ENCODE assay signal across 8 cellular contexts in genomic region chr1:209651148-209651547, GRCh38. TPM values are rescaled to one million over a fixed set of nuclear protein-coding genes. Genes with fewer than 3 reads are reported as not detected.
DNase-seq lines count a peak whose midpoint lies in the region; ATAC-seq and TF ChIP-seq lines count a peak whose summit lies in the region.

No MANE protein-coding gene starts in this region.

- CTCF ChIA-PET in SK-N-SH (lab: Yijun Ruan, JAX): interaction anchor here (1.4 to 2.2 kb wide), 2 partner anchors 22 to 75 kb away, joined by 3 to 8 read pairs; no protein-coding TSS in a partner anchor

- DNase-seq in SK-N-SH (no peak), astrocyte of the hippocampus (ENCODE audit: low read depth, low spot score) (peak; percentile 68), mesenchymal stem cell (peak; percentile 95), stromal cell of bone marrow (ENCODE audit: low read depth) (peak; percentile 79), HuH-7 (ENCODE audit: low spot score) (no peak), NCI-H82 treated with DMSO at 0.1 percent for 48 hours (lab: John Stamatoyannopoulos, UW; ENCODE audit: unreplicated experiment) (no peak)

- TF ChIP-seq POLR2A in GM18505 (IDR thresholded peaks at IDR 0.05; ENCODE audit: borderline replicate concordance, extremely low read depth, insufficient read depth, insufficient read length): no peak

- no peak overlapping the region for H2BK5ac ChIP-seq in mesenchymal stem cell (ENCODE audit: low read depth, low read length, poor library complexity, severe bottlenecking)

- TF ChIP-seq EP300 in SK-N-SH (IDR thresholded peaks at IDR 0.05; ENCODE audit: borderline replicate concordance in 1 of 2, low read depth in 1 of 2, low read length in 1 of 2): peak in 1 of 2 experiments; percentile 12; a peak in 1 of 4 replicates

- peaks cover 2% of the 10 kb centered on the region for H3K79me1 ChIP-seq in mesenchymal stem cell (replicated peaks; ENCODE audit: low read length, poor library complexity, severe bottlenecking)

- H3F3A ChIP-seq in SK-N-SH (replicated peaks; ENCODE audit: insufficient read depth): peaks cover 33% of the 10 kb centered on the region

- H3K4me3 ChIP-seq in SK-N-SH (ENCODE audit: low read depth in 2 of 2, low read length in 1 of 2) (no peak overlapping the region), mesenchymal stem cell (ENCODE audit: insufficient read depth in 1 of 2, low read depth in 1 of 2, low read length in 2 of 2) (no peak overlapping the region)

- peak overlapping the region; percentile 82 for H4K91ac ChIP-seq in mesenchymal stem cell (ENCODE audit: low read length)

- H3K4me1 ChIP-seq in SK-N-SH (ENCODE audit: control insufficient read depth in 1 of 2, insufficient read depth in 2 of 2, low read depth in 1 of 2, low read length in 1 of 2): peaks cover 47 to 65% of the 10 kb centered on the region in 2 experiments
- H3K4me1 ChIP-seq in mesenchymal stem cell (ENCODE audit: control insufficient read depth, insufficient read depth, low read depth, low read length): peaks cover 53% of the 10 kb centered on the region

- H2BK120ac ChIP-seq in mesenchymal stem cell (ENCODE audit: low read depth, low read length): peak overlapping the region; percentile 51

- H2AK5ac ChIP-seq in mesenchymal stem cell (ENCODE audit: low read length, severe bottlenecking): peak overlapping the region; percentile 15

- ATAC-seq in GM18505 (IDR thresholded peaks at IDR 0.05; ENCODE audit: unreplicated experiment) (peak; percentile 63), HG03045 (IDR thresholded peaks at IDR 0.05; ENCODE audit: unreplicated experiment) (peak; percentile 70)

- H3K27me3 ChIP-seq in SK-N-SH (ENCODE audit: insufficient read depth): no peaks in the 10 kb centered on the region
- H3K27me3 ChIP-seq in mesenchymal stem cell (ENCODE audit: control insufficient read depth in 1 of 2, insufficient read depth in 1 of 2, low read length in 2 of 2): no peaks in the 10 kb centered on the region

- H2BK12ac ChIP-seq in mesenchymal stem cell (ENCODE audit: low read length in 2 of 2): peak overlapping the region; percentile 7 to 33

- peak overlapping the region; percentile 12 for H2BK15ac ChIP-seq in mesenchymal stem cell (ENCODE audit: low read depth, poor library complexity, severe bottlenecking)

- peak overlapping the region; percentile 10 to 25 for H3K18ac ChIP-seq in mesenchymal stem cell (ENCODE audit: low read depth in 1 of 2, low read length in 2 of 2)

- POLR2A ChIA-PET in SK-N-SH (lab: Yijun Ruan, JAX): no interaction called here

- H3K4ac ChIP-seq in mesenchymal stem cell (ENCODE audit: low read depth in 1 of 2, low read length in 2 of 2): peak overlapping the region in 1 of 2 experiments; percentile 7

- no peaks in the 10 kb centered on the region; the same call in 1 of the 2 replicates for H3K79me2 ChIP-seq in SK-N-SH (ENCODE audit: insufficient read depth)

- peak overlapping the region in 1 of 2 experiments; percentile 19 for H3K23ac ChIP-seq in mesenchymal stem cell (ENCODE audit: low read length in 2 of 2)

- no peak for TF ChIP-seq CTCF in SK-N-SH (IDR thresholded peaks at IDR 0.05)

- H3K27ac ChIP-seq in SK-N-SH (ENCODE audit: low read depth in 2 of 2, low read length in 1 of 2): peak overlapping the region; percentile 82 to 97
- H3K27ac ChIP-seq in mesenchymal stem cell (ENCODE audit: low read length, poor library complexity, severe bottlenecking): no peak overlapping the region

- TF ChIP-seq RAD21 in SK-N-SH (IDR thresholded peaks at IDR 0.05; ENCODE audit: low read length): no peak

- peak overlapping the region; percentile 72 for H3K4me2 ChIP-seq in SK-N-SH
- no peak overlapping the region for H3K4me2 ChIP-seq in mesenchymal stem cell (ENCODE audit: low read length, poor library complexity, severe bottlenecking)

- H2AFZ ChIP-seq in SK-N-SH (ENCODE audit: low read depth): peak overlapping the region; percentile 24; the same call in 1 of the 2 replicates
- H2AFZ ChIP-seq in mesenchymal stem cell (ENCODE audit: low read depth, low read length): no peak overlapping the region

- H3K9me3 ChIP-seq in SK-N-SH (no peaks in the 10 kb centered on the region), mesenchymal stem cell (ENCODE audit: control insufficient read depth, low read length) (no peaks in the 10 kb centered on the region)

- H4K8ac ChIP-seq in mesenchymal stem cell (ENCODE audit: low read length): peak overlapping the region; percentile 62

- no peak overlapping the region for H3K14ac ChIP-seq in mesenchymal stem cell (ENCODE audit: low read length in 2 of 2)

- H3K9ac ChIP-seq in SK-N-SH: peak overlapping the region; percentile 26; the same call in 1 of the 2 replicates
- H3K9ac ChIP-seq in mesenchymal stem cell (ENCODE audit: low read length): peak overlapping the region; percentile 34

- no peaks in the 10 kb centered on the region for H4K20me1 ChIP-seq in SK-N-SH (ENCODE audit: insufficient read depth)

- H3K36me3 ChIP-seq in SK-N-SH (replicated peaks in 1 of 2; ENCODE audit: control insufficient read depth in 1 of 2, insufficient read depth in 2 of 2, low read length in 1 of 2) (no peaks in the 10 kb centered on the region), mesenchymal stem cell (ENCODE audit: control insufficient read depth in 1 of 2, insufficient read depth in 2 of 2, low read depth in 1 of 2, low read length in 2 of 2) (no peaks in the 10 kb centered on the region)

- H3K9me2 ChIP-seq in SK-N-SH: no peaks in the 10 kb centered on the region

- WGBS in SK-N-SH (ENCODE audit: low lambda C conversion rate): 10% methylated on average over 5 of the region's 5 CpGs
- 12% methylated on average over 5 of the region's 5 CpGs for WGBS in mesenchymal stem cell

TF ChIP-seq in SK-N-SH, 30 proteins besides CTCF, POLR2A, EP300 and RAD21:
- TF ChIP-seq, protein P1, sequence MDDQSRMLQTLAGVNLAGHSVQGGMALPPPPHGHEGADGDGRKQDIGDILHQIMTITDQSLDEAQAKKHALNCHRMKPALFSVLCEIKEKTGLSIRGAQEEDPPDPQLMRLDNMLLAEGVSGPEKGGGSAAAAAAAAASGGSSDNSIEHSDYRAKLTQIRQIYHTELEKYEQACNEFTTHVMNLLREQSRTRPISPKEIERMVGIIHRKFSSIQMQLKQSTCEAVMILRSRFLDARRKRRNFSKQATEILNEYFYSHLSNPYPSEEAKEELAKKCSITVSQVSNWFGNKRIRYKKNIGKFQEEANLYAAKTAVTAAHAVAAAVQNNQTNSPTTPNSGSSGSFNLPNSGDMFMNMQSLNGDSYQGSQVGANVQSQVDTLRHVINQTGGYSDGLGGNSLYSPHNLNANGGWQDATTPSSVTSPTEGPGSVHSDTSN (IDR thresholded peaks at IDR 0.05): peak; percentile 66; the same call in 1 of the 2 replicates
- peak; percentile 86 for TF ChIP-seq TCF12 (IDR thresholded peaks at IDR 0.05)
- TF ChIP-seq MAX (IDR thresholded peaks at IDR 0.05; ENCODE audit: low read depth): peak; percentile 89
- TF ChIP-seq GABPA (IDR thresholded peaks at IDR 0.05; ENCODE audit: low read depth): no peak
- no peak for TF ChIP-seq MEF2A (IDR thresholded peaks at IDR 0.05; ENCODE audit: borderline replicate concordance, low read depth)
- TF ChIP-seq JUND (IDR thresholded peaks at IDR 0.05): peak; percentile 75
- peak; percentile 87 for TF ChIP-seq FOSL2 (IDR thresholded peaks at IDR 0.05; ENCODE audit: borderline replicate concordance, low read depth)
- no peak for TF ChIP-seq TAF1 (IDR thresholded peaks at IDR 0.05; ENCODE audit: borderline replicate concordance, low read depth, low read length)
- 0 out of 2 replicates have a peak, but pooled peaks have one; percentile 19 for TF ChIP-seq TEAD4 (IDR thresholded peaks at IDR 0.05; ENCODE audit: borderline replicate concordance, insufficient read depth)
- peak; percentile 27; the same call in 1 of the 2 replicates for TF ChIP-seq RXRA (IDR thresholded peaks at IDR 0.05; ENCODE audit: borderline replicate concordance, low read depth)
TF ChIP-seq in SK-N-SH: peak in this region for 7.

RNA-seq across cellular contexts. Expression of gene LAMB3, which starts 1.1 kb away (rescaled TPM):
- 14.1 and 18.0 TPM in 2 replicates for polyA plus RNA-seq in SK-N-SH (2012; rRNA removed)
- polyA plus RNA-seq in SK-N-SH (2012; cell fraction: cytosol; rRNA removed): 7.1 and 13.4 TPM in 2 replicates
- polyA plus RNA-seq in SK-N-SH (2012; cell fraction: nucleus; rRNA removed): 24.8 and 31.3 TPM in 2 replicates
- polyA plus RNA-seq in mesenchymal stem cell (2013, experiment 1 of 2): 8.7 TPM
- polyA plus RNA-seq in mesenchymal stem cell (2013, experiment 2 of 2): 8.5 TPM

RNA-seq across cellular contexts. Expression of gene G0S2, which starts 24.1 kb away (rescaled TPM):
- 32.5 and 43.2 TPM in 2 replicates for polyA plus RNA-seq in SK-N-SH (2012; rRNA removed)
- 34.0 and 38.5 TPM in 2 replicates for polyA plus RNA-seq in SK-N-SH (2012; cell fraction: cytosol; rRNA removed)
- 12.1 and 24.4 TPM in 2 replicates for polyA plus RNA-seq in SK-N-SH (2012; cell fraction: nucleus; rRNA removed)
- 81.8 TPM for polyA plus RNA-seq in mesenchymal stem cell (2013, experiment 1 of 2)
- 81.6 TPM for polyA plus RNA-seq in mesenchymal stem cell (2013, experiment 2 of 2)

RNA-seq across cellular contexts. Expression of gene HSD11B1, which starts 53.5 kb away (rescaled TPM):
- 0.23 and 0.37 TPM in 2 replicates for polyA plus RNA-seq in SK-N-SH (2012; rRNA removed)
- polyA plus RNA-seq in SK-N-SH (2012; cell fraction: cytosol; rRNA removed): 0.24 and 0.26 TPM in 2 replicates
- 0.08 and 0.14 TPM in 2 replicates for polyA plus RNA-seq in SK-N-SH (2012; cell fraction: nucleus; rRNA removed)
- polyA plus RNA-seq in mesenchymal stem cell (2013, experiment 1 of 2): 7.2 TPM
- polyA plus RNA-seq in mesenchymal stem cell (2013, experiment 2 of 2): 6.9 TPM

Comparison
In these comparisons a context has a peak if more than half of its experiments do, and no peak if none do; other contexts are left out.
1. DNase-seq: peak in astrocyte of the hippocampus (single experiment), mesenchymal stem cell (single experiment) and stromal cell of bone marrow (single experiment); none in SK-N-SH (single experiment), HuH-7 (single experiment) and NCI-H82 treated with DMSO at 0.1 percent for 48 hours (single experiment).